ENCODE assay signal across 9 cellular contexts in the genomic region with DNA sequence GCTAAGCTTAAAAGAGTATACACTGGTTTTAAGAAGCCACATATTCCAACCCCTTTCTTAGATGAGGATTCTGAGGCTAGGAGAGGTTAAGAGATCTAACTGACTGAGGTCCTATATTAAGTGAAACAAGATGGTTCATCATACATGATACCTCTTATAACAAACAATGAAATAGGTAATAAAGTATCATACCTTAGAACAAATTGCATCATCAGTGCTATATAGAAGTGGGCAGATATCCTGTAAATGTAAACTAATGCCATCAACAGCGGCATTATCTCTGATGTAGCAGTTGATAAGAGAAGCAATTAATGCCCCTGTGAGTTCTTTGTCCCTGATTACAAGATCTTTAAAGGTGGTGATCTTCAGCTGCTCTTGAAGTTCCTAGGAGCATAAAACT.
"Had no signal": no experiment of that assay in that cellular context is flagged by ENCODE, and none has a peak within 500 bp of the region (broad histone marks: within the 10 kb centered on the region; RNA-seq: fewer than 3 reads in every experiment).

No MANE protein-coding gene starts in this region.

- H3K27ac Mint-ChIP-seq: HFFc6 had no signal

- H3K9me3 ChIP-seq: HAP-1 had no signal

- H3K4me3 ChIP-seq: GM23248, HAP-1 had no signal

- H3K4me3 Mint-ChIP-seq: HFFc6 had no signal

- DNase-seq: GM23248, GOT3, H7, HFFc6, KBM-7 had no signal

- H3K9me3 Mint-ChIP-seq: HFFc6 had no signal

- H2AFZ ChIP-seq: GM23248 had no signal

- H3K9ac ChIP-seq: GM23248 had no signal

- H3K27ac ChIP-seq: GM23248, HL-60 had no signal

- ATAC-seq: HCT116, HepG2 had no signal
